In genomic region chr19:38274734-38275133, GRCh38 we compare ENCODE assay signal across 13 cellular contexts. TPM values are rescaled to one million over a fixed set of nuclear protein-coding genes. Genes with fewer than 3 reads are reported as not detected.
DNase-seq lines count a peak whose midpoint lies in the region; ATAC-seq and TF ChIP-seq lines count a peak whose summit lies in the region.
"Had no signal": no experiment of that assay in that cellular context is flagged by ENCODE, and none has a peak within 500 bp of the region (broad histone marks: within the 10 kb centered on the region; RNA-seq: fewer than 3 reads in every experiment).

No MANE protein-coding gene starts in this region.

- no peak overlapping the region for H4K91ac ChIP-seq in trophoblast cell (ENCODE audit: low read depth, low read length)

- H3K4me1 ChIP-seq in adrenal gland (replicated peaks in 1 of 2), result peaks cover 28 to 50% of the 10 kb centered on the region in 2 donors
- H3K4me1 ChIP-seq in trophoblast cell (ENCODE audit: control insufficient read depth in 1 of 2, insufficient read depth in 2 of 2, low read length in 2 of 2), result peaks cover 26 to 35% of the 10 kb centered on the region in 2 experiments
- peaks cover 0 to 21% of the 10 kb centered on the region in 2 donors for H3K4me1 ChIP-seq in uterus

- peak overlapping the region; percentile 37 for H3K18ac ChIP-seq in trophoblast cell (ENCODE audit: low read length)

- WGBS in adrenal gland, 4 donors, result 22 to 35% (median 23%) methylated on average over 8 of the region's 8 CpGs
- WGBS in trophoblast cell (ENCODE audit: extremely low coverage, insufficient coverage, insufficient read length), result no CpG with 5 or more reads among the region's 8 CpGs

- peak; percentile 44 for ATAC-seq in left ventricle myocardium superior
- no peak for ATAC-seq in HG02642 (IDR thresholded peaks at IDR 0.05; ENCODE audit: poor library complexity, unreplicated experiment)
- ATAC-seq: gastroesophageal sphincter had no signal

- H3K4me3 ChIP-seq in adrenal gland (no peak overlapping the region), trophoblast cell (ENCODE audit: low read depth, low read length) (no peak overlapping the region), uterus (no peak overlapping the region)
- H3K4me3 ChIP-seq: gastroesophageal sphincter had no signal

- H2BK120ac ChIP-seq in trophoblast cell (ENCODE audit: insufficient read depth, low read length, poor library complexity), result peak overlapping the region; percentile 36

- H3K14ac ChIP-seq in trophoblast cell (ENCODE audit: low read length), result no peak overlapping the region

- H3K27ac ChIP-seq in adrenal gland (peak overlapping the region in 2 of 5 donors; percentile 11 to 45), trophoblast cell (ENCODE audit: low read depth, low read length) (no peak overlapping the region), uterus (no peak overlapping the region)
- H3K27ac ChIP-seq: gastroesophageal sphincter had no signal

- no peak overlapping the region for H3K9ac ChIP-seq in trophoblast cell (ENCODE audit: low read length)

- peaks cover 11% of the 10 kb centered on the region for H3K79me1 ChIP-seq in trophoblast cell (ENCODE audit: low read length)

- no peak overlapping the region for H4K12ac ChIP-seq in trophoblast cell (ENCODE audit: low read depth, low read length)

- TF ChIP-seq POLR2A in adrenal gland (IDR thresholded peaks at IDR 0.05) (no peak), uterus (IDR thresholded peaks at IDR 0.05) (no peak)

- no peak overlapping the region for H4K8ac ChIP-seq in trophoblast cell (ENCODE audit: low read depth, low read length)

- H3K36me3 ChIP-seq in adrenal gland (replicated peaks in 1 of 2), result no peaks in the 10 kb centered on the region
- peaks cover 0 to 2% of the 10 kb centered on the region in 2 experiments for H3K36me3 ChIP-seq in trophoblast cell (ENCODE audit: control insufficient read depth in 1 of 2, insufficient read depth in 2 of 2, low read length in 2 of 2)
- no peaks in the 10 kb centered on the region for H3K36me3 ChIP-seq in uterus
- H3K36me3 ChIP-seq: gastroesophageal sphincter had no signal

- no peaks in the 10 kb centered on the region for H3K9me3 ChIP-seq in adrenal gland (replicated peaks in 1 of 3)
- H3K9me3 ChIP-seq in trophoblast cell (ENCODE audit: insufficient read depth, low read depth, low read length), result no peaks in the 10 kb centered on the region
- H3K9me3 ChIP-seq in uterus, result no peaks in the 10 kb centered on the region
- H3K9me3 ChIP-seq: gastroesophageal sphincter had no signal

- no peak overlapping the region for H3K23ac ChIP-seq in trophoblast cell (ENCODE audit: low read length)

- H3K27me3 ChIP-seq in adrenal gland, result no peaks in the 10 kb centered on the region
- H3K27me3 ChIP-seq in trophoblast cell (ENCODE audit: insufficient read depth, low read length), result no peaks in the 10 kb centered on the region
- H3K27me3 ChIP-seq in uterus, result no peaks in the 10 kb centered on the region
- H3K27me3 ChIP-seq: gastroesophageal sphincter had no signal

- H2AFZ ChIP-seq in trophoblast cell (ENCODE audit: insufficient read depth, low read length, poor library complexity), result no peak overlapping the region

- peaks cover 17% of the 10 kb centered on the region for H3K79me2 ChIP-seq in trophoblast cell (ENCODE audit: control insufficient read depth, insufficient read depth, low read length, poor library complexity)

- H3K4me2 ChIP-seq in trophoblast cell (ENCODE audit: low read length), result no peak overlapping the region

- DNase-seq in C1 segment of cervical spinal cord (lab: John Stamatoyannopoulos, UW), result peak in 12 of 14 donors; percentile 11 to 59 (median 38)
- peak; percentile 43 to 85 (median 71) for DNase-seq in adrenal gland
- DNase-seq in left ventricle myocardium superior, result no peak
- no peak for DNase-seq in trophoblast cell
- no peak for DNase-seq in uterus
- no peak for DNase-seq in DMS79 (lab: John Stamatoyannopoulos, UW)
- no peak for DNase-seq in activated CD8-positive, alpha-beta memory T cell treated with anti-CD3 and anti-CD28 coated beads, Interleukin-2, amount 50 U/mL, for 48 hours
- DNase-seq: activated CD4-positive, alpha-beta T cell treated with anti-CD3 and anti-CD28 coated beads for 1 hour; activated T-cell treated with anti-CD3 and anti-CD28 coated beads, Interleukin-2, amount 50 U/mL, for 1 hour; DMS53; NCI-H2081 treated with DMSO at 0.1 percent for 48 hours had no signal

- peak overlapping the region; percentile 14 for H2BK5ac ChIP-seq in trophoblast cell (ENCODE audit: low read depth, low read length, poor library complexity)

- H3K4ac ChIP-seq in trophoblast cell (ENCODE audit: low read depth, low read length), result peak overlapping the region; percentile 86

- peak overlapping the region; percentile 87 for H2BK12ac ChIP-seq in trophoblast cell (ENCODE audit: low read length)

- intact Hi-C loops in adrenal gland (cut with DNase I), result no loop called here
- intact Hi-C loops in left ventricle myocardium superior (cut with micrococcal nuclease), result no loop called here
- intact Hi-C loops in uterus (cut with DNase I; ENCODE audit: low total_unique reads), result no loop called here

- H2AK5ac ChIP-seq in trophoblast cell (ENCODE audit: low read length), result peak overlapping the region; percentile 75

- TF ChIP-seq CTCF in adrenal gland (IDR thresholded peaks at IDR 0.05) (no peak), uterus (IDR thresholded peaks at IDR 0.05) (no peak)

RNA-seq across cellular contexts. Expression of gene SPINT2, which starts 10.4 kb away (rescaled TPM):
- total RNA-seq in adrenal gland (100 to 1,000 TPM in 1 of 8 donors, 10 to 100 TPM in 7; 38.1 to 233 (median 76.0) TPM), left ventricle myocardium superior (9.9 TPM), uterus (10 to 100 TPM; 11.8 to 72.8 (median 29.4) TPM)
- polyA plus RNA-seq in adrenal gland, result 10 to 100 TPM; 33.4 to 44.0 (median 33.8) TPM
- 307 and 320 TPM in 2 replicates for polyA plus RNA-seq in trophoblast cell (2013)

RNA-seq across cellular contexts. Expression of gene PPP1R14A, which starts 18.6 kb away (rescaled TPM):
- 100 to 1,000 TPM in 7 of 8 donors, 10 to 100 TPM in 1; 82.6 to 250 (median 147) TPM for total RNA-seq in adrenal gland
- 100 to 1,000 TPM in 2 of 3 donors, 10 to 100 TPM in 1; 14.8 to 366 (median 340) TPM for polyA plus RNA-seq in adrenal gland
- 27.6 TPM for total RNA-seq in left ventricle myocardium superior
- 13.5 and 14.3 TPM in 2 replicates for polyA plus RNA-seq in trophoblast cell (2013)
- 100 to 1,000 TPM in 3 of 4 donors, 1 to 10 TPM in 1; 9.3 to 225 (median 172) TPM for total RNA-seq in uterus

RNA-seq across cellular contexts. Expression of gene C19orf33, which starts 29.3 kb away (rescaled TPM):
- total RNA-seq in adrenal gland, result 1 to 10 TPM in 5 of 8 donors, under 1 TPM in 1, not detected in 2; 0.88 to 7.6 (median 3.1) TPM
- 10 to 100 TPM in 2 of 3 donors, not detected in 1; 33.7 to 46.2 TPM for polyA plus RNA-seq in adrenal gland
- 1.5 TPM for total RNA-seq in left ventricle myocardium superior
- polyA plus RNA-seq in trophoblast cell (2013), result 3.7 and 4.0 TPM in 2 replicates
- 10 to 100 TPM in 1 of 4 donors, 1 to 10 TPM in 2, not detected in 1; 2.9 to 15.3 (median 4.1) TPM for total RNA-seq in uterus

RNA-seq across cellular contexts. Expression of gene YIF1B, which starts 41.0 kb away (rescaled TPM):
- total RNA-seq in adrenal gland, result 10 to 100 TPM; 31.0 to 57.0 (median 37.7) TPM
- 10 to 100 TPM; 23.5 to 53.0 (median 42.1) TPM for polyA plus RNA-seq in adrenal gland
- 33.8 TPM for total RNA-seq in left ventricle myocardium superior
- 60.0 and 60.1 TPM in 2 replicates for polyA plus RNA-seq in trophoblast cell (2013)
- total RNA-seq in uterus, result 10 to 100 TPM in 3 of 4 donors, 1 to 10 TPM in 1; 6.4 to 31.7 (median 21.5) TPM

RNA-seq across cellular contexts. Expression of gene KCNK6, which starts 44.9 kb away (rescaled TPM):
- 1 to 10 TPM; 2.6 to 5.4 (median 4.3) TPM for total RNA-seq in adrenal gland
- 1 to 10 TPM; 2.2 to 6.0 (median 2.7) TPM for polyA plus RNA-seq in adrenal gland
- total RNA-seq in left ventricle myocardium superior, result 5.5 TPM
- 8.6 and 9.0 TPM in 2 replicates for polyA plus RNA-seq in trophoblast cell (2013)
- 10 to 100 TPM in 1 of 4 donors, 1 to 10 TPM in 2, under 1 TPM in 1; 0.59 to 60.6 (median 4.3) TPM for total RNA-seq in uterus

Comparison
In these comparisons a context has a peak if more than half of its experiments do, and no peak if none do; other contexts are left out.
1. DNase-seq: peak in C1 segment of cervical spinal cord (12 of 14) and adrenal gland (7 of 7); none in left ventricle myocardium superior (single experiment), trophoblast cell (0 of 2), uterus (0 of 2), DMS79 (single experiment) and activated CD8-positive, alpha-beta memory T cell treated with anti-CD3 and anti-CD28 coated beads, Interleukin-2, amount 50 U/mL, for 48 hours (single experiment).